ENCODE assay signal across 21 cellular contexts in genomic region chr6:127191716-127192115, GRCh38.
A peak's percentile ranks its signal among the peaks of the same experiment; 100 is the strongest.
DNase-seq lines count a peak whose midpoint lies in the region; ATAC-seq and TF ChIP-seq lines count a peak whose summit lies in the region.
"Had no signal": no experiment of that assay in that cellular context is flagged by ENCODE, and none has a peak within 500 bp of the region (broad histone marks: within the 10 kb centered on the region; RNA-seq: fewer than 3 reads in every experiment).

No MANE protein-coding gene starts in this region.

- H3K27me3 ChIP-seq in psoas muscle (ENCODE audit: insufficient read depth in 3 of 3, low read length in 2 of 3) = no peaks in the 10 kb centered on the region
- H3K27me3 ChIP-seq: adrenal gland, neutrophil had no signal

- DNase-seq in CD14-positive monocyte (ENCODE audit: low spot score) (no peak), M059J (ENCODE audit: low read depth) (peak; percentile 23), fibroblast of gingiva (ENCODE audit: low read depth) (peak; percentile 56), psoas muscle (peak in 1 of 2 donors; percentile 58), 8988T (no peak), NCI-H345 treated with DMSO at 0.1 percent for 48 hours (lab: John Stamatoyannopoulos, UW; ENCODE audit: unreplicated experiment) (no peak)
- DNase-seq: activated CD4-positive, alpha-beta T cell treated with anti-CD3 and anti-CD28 coated beads, Interleukin-2, amount 10 ng/mL, durations not matched to agents 24 days and 14 days; activated effector memory CD4-positive, alpha-beta T cell treated with Interleukin-2 at 50 U/mL for 16 hours; adrenal gland; cerebellar nuclear complex; effector memory CD8-positive, alpha-beta T cell; foreskin melanocyte; left colon; NCI-H1694; SW 1271 had no signal

- no peaks in the 10 kb centered on the region for H3K36me3 ChIP-seq in psoas muscle (ENCODE audit: insufficient read depth in 1 of 2, low read depth in 1 of 2)
- H3K36me3 ChIP-seq: adrenal gland, neutrophil had no signal

- no peak overlapping the region for H3K4me3 ChIP-seq in psoas muscle
- H3K4me3 ChIP-seq: adrenal gland had no signal

- intact Hi-C loops in CD14-positive monocyte (cut with micrococcal nuclease) = no loop called here
- intact Hi-C loops in psoas muscle (cut with DNase I) = loop anchor here (5.0 kb wide), 2 partner anchors 69 to 76 kb away; partner anchors contain the start of gene RNF146 (in 1 of the 2)

- peaks cover 30% of the 10 kb centered on the region for H3K4me1 ChIP-seq in psoas muscle
- H3K4me1 ChIP-seq: adrenal gland had no signal

- H3K9me3 Mint-ChIP-seq in CD14-positive monocyte = no peaks in the 10 kb centered on the region
- H3K9me3 Mint-ChIP-seq: activated CD4-positive, alpha-beta T cell treated with anti-CD3 and anti-CD28 coated beads, Interleukin-2, amount 10 ng/mL, durations not matched to agents 24 days and 14 days; effector memory CD8-positive, alpha-beta T cell; stimulated activated naive CD8-positive, alpha-beta T cell treated with anti-CD3 and anti-CD28 coated beads, Interleukin-15, Interleukin-2, amounts not matched to agents 100 ng/mL and 50 ng/mL, for 24 hours; type B pancreatic cell had no signal

- H3K4me3 Mint-ChIP-seq in CD14-positive monocyte = no peak overlapping the region
- H3K4me3 Mint-ChIP-seq: activated CD4-positive, alpha-beta T cell treated with anti-CD3 and anti-CD28 coated beads, Interleukin-2, amount 10 ng/mL, durations not matched to agents 24 days and 14 days; B cell; effector memory CD8-positive, alpha-beta T cell; stimulated activated naive CD8-positive, alpha-beta T cell treated with anti-CD3 and anti-CD28 coated beads, Interleukin-15, Interleukin-2, amounts not matched to agents 100 ng/mL and 50 ng/mL, for 24 hours; type B pancreatic cell had no signal

- peak overlapping the region in 5 of 7 donors; percentile 10 to 67 (median 26) for H3K27ac Mint-ChIP-seq in CD14-positive monocyte
- H3K27ac Mint-ChIP-seq: activated CD4-positive, alpha-beta T cell treated with anti-CD3 and anti-CD28 coated beads, Interleukin-2, amount 10 ng/mL, durations not matched to agents 24 days and 14 days; B cell; effector memory CD8-positive, alpha-beta T cell; stimulated activated naive CD8-positive, alpha-beta T cell treated with anti-CD3 and anti-CD28 coated beads, Interleukin-15, Interleukin-2, amounts not matched to agents 100 ng/mL and 50 ng/mL, for 24 hours; type B pancreatic cell had no signal

- H3K4me1 Mint-ChIP-seq in CD14-positive monocyte = peaks cover 24% of the 10 kb centered on the region
- H3K4me1 Mint-ChIP-seq: activated CD4-positive, alpha-beta T cell treated with anti-CD3 and anti-CD28 coated beads, Interleukin-2, amount 10 ng/mL, durations not matched to agents 24 days and 14 days; B cell had no signal

- no peaks in the 10 kb centered on the region for H3K36me3 Mint-ChIP-seq in CD14-positive monocyte
- H3K36me3 Mint-ChIP-seq: type B pancreatic cell had no signal

- no peaks in the 10 kb centered on the region for H3K27me3 Mint-ChIP-seq in CD14-positive monocyte (ENCODE audit: low read depth in 3 of 3)
- H3K27me3 Mint-ChIP-seq: B cell; effector memory CD8-positive, alpha-beta T cell; type B pancreatic cell had no signal

- WGBS in psoas muscle, 3 donors = 14 to 19% (median 15%) methylated on average over 1 of the region's 1 CpG

- no peak for TF ChIP-seq CTCF in CD14-positive monocyte (IDR thresholded peaks at IDR 0.05)
- no peak for TF ChIP-seq CTCF in psoas muscle (IDR thresholded peaks at IDR 0.05)

- H3K27ac ChIP-seq in psoas muscle = peak overlapping the region; percentile 84
- H3K27ac ChIP-seq: adrenal gland, RWPE1 had no signal

- ATAC-seq in psoas muscle (peak; percentile 94 to 98 (median 96)), HG03520 (IDR thresholded peaks at IDR 0.05; ENCODE audit: unreplicated experiment) (no peak)
- ATAC-seq: effector memory CD8-positive, alpha-beta T cell; left colon had no signal

- H3K9me3 ChIP-seq in psoas muscle = no peaks in the 10 kb centered on the region
- H3K9me3 ChIP-seq: adrenal gland, neutrophil had no signal

Comparison
In these comparisons a context has a peak if more than half of its experiments do, and no peak if none do; other contexts are left out.
1. DNase-seq: peak in M059J (single experiment) and fibroblast of gingiva (single experiment); none in CD14-positive monocyte (single experiment), 8988T (single experiment) and NCI-H345 treated with DMSO at 0.1 percent for 48 hours (single experiment).
2. intact Hi-C loops: an anchor here in psoas muscle (5.0 kb wide); none called in CD14-positive monocyte.